Comparison of ENCODE assay signal across 22 cellular contexts in the genomic region with DNA sequence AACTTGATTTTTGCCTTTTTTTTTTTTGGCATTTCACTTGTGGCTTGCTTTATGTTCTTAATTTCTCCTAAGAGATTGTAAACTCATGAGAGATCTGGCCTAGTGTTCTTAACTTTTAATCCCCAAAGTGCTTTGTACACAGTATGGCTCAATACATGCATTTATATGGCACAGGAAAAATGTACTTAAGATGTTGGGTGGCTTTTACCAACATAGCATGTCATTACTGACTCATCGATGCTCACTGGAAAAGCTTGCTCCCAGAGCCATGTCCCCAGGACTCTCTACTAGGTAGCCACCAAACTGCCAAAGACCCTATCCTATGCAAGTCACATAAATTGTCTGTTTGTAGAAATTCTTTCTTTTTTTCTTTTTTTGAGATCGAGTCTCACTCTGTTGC. TPM values are rescaled to one million over a fixed set of nuclear protein-coding genes. Genes with fewer than 3 reads are reported as not detected.
DNase-seq lines count a peak whose midpoint lies in the region; ATAC-seq and TF ChIP-seq lines count a peak whose summit lies in the region.
"Had no signal": no experiment of that assay in that cellular context is flagged by ENCODE, and none has a peak within 500 bp of the region (broad histone marks: within the 10 kb centered on the region; RNA-seq: fewer than 3 reads in every experiment).

No MANE protein-coding gene starts in this region.

- H3K9me3 ChIP-seq in thoracic aorta (no peaks in the 10 kb centered on the region), SJCRH30 (replicated peaks) (no peaks in the 10 kb centered on the region)
- H3K9me3 ChIP-seq: BLaER1, SK-N-SH had no signal

- H3K79me2 ChIP-seq in ACC112 (ENCODE audit: control insufficient read depth, insufficient read depth, low read length, unreplicated experiment), result no peaks in the 10 kb centered on the region

- H3K27me3 ChIP-seq in ACC112 (ENCODE audit: insufficient read depth, low read length), result no peaks in the 10 kb centered on the region
- no peaks in the 10 kb centered on the region for H3K27me3 ChIP-seq in thoracic aorta (replicated peaks; ENCODE audit: insufficient read depth)
- H3K27me3 ChIP-seq in SJCRH30, result no peaks in the 10 kb centered on the region
- H3K27me3 ChIP-seq: BLaER1 had no signal

- H3K27ac ChIP-seq in ACC112 (ENCODE audit: low read depth, low read length) (no peak overlapping the region), epithelial cell of prostate (peak overlapping the region; percentile 24), thoracic aorta (peak overlapping the region; percentile 32 to 35), SJCRH30 (no peak overlapping the region)
- H3K27ac ChIP-seq: BLaER1, KMS-11 had no signal

- H3K36me3 ChIP-seq in ACC112 (ENCODE audit: insufficient read depth, low read length) (no peaks in the 10 kb centered on the region), thoracic aorta (no peaks in the 10 kb centered on the region), SJCRH30 (no peaks in the 10 kb centered on the region)
- H3K36me3 ChIP-seq: BLaER1 had no signal

- ATAC-seq in thoracic aorta (ENCODE audit: insufficient number of reproducible peaks, low FRiP score, low read depth), result no peak

- no peak for TF ChIP-seq CTCF in thoracic aorta (IDR thresholded peaks at IDR 0.05)

- H3K4me3 ChIP-seq in ACC112 (ENCODE audit: low read depth, low read length), result no peak overlapping the region
- H3K4me3 ChIP-seq in thoracic aorta, result no peak overlapping the region
- no peak overlapping the region for H3K4me3 ChIP-seq in SJCRH30
- H3K4me3 ChIP-seq: BLaER1 had no signal

- peak overlapping the region; percentile 29 for H2AFZ ChIP-seq in ACC112 (ENCODE audit: low read length, unreplicated experiment)

- DNase-seq in HT1080 (ENCODE audit: low read depth) (peak; percentile 23), epithelial cell of prostate (ENCODE audit: low read depth, low spot score) (no peak), thoracic aorta (ENCODE audit: low spot score) (no peak), islet precursor cell (no peak), SJCRH30 (no peak)
- no peak for DNase-seq in activated effector memory CD4-positive, alpha-beta T cell treated with Interleukin-2 at 50 U/mL for 16 hours
- DNase-seq: CD8-positive, alpha-beta memory T cell; DND-41; GDM1; MV-4-11; NCI-H1694 treated with DMSO at 0.1 percent for 48 hours; NCI-H2107; NCI-H510A treated with DMSO at 0.1 percent for 48 hours; NCI-H82; OCI-M1; SHP77; SK-N-SH had no signal

- H3K4me1 ChIP-seq in ACC112 (ENCODE audit: control insufficient read depth, insufficient read depth, low read length, unreplicated experiment) (peaks cover 40% of the 10 kb centered on the region), thoracic aorta (ENCODE audit: control insufficient read depth in 1 of 2, low read depth in 2 of 2) (peaks cover 0 to 14% of the 10 kb centered on the region in 2 donors), SJCRH30 (no peaks in the 10 kb centered on the region)
- H3K4me1 ChIP-seq: BLaER1 had no signal

RNA-seq across cellular contexts. Expression of a gene that starts 13.1 kb away (rescaled TPM):
- total RNA-seq in HT1080 (2014; rRNA removed; shearing (Covaris generic)), result not detected in 2 replicates
- not detected in 2 replicates for polyA plus RNA-seq in HT1080 (2015; cell fraction: cytosol; rRNA removed)
- polyA plus RNA-seq in HT1080 (2015; cell fraction: nucleus; rRNA removed), result not detected in 2 replicates
- under 1 TPM; 0.27 to 0.49 TPM for total RNA-seq in thoracic aorta
- not detected in 2 replicates for total RNA-seq in SJCRH30 (2014; rRNA removed; shearing (Covaris generic))
- total RNA-seq: CD8-positive, alpha-beta memory T cell; H1; RPMI7951 had no signal
- polyA plus RNA-seq: CD8-positive, alpha-beta memory T cell; H1 had no signal

RNA-seq across cellular contexts. Expression of a gene that starts 16.3 kb away (rescaled TPM):
- not detected in 2 replicates for total RNA-seq in HT1080 (2014; rRNA removed; shearing (Covaris generic))
- not detected in 2 replicates for polyA plus RNA-seq in HT1080 (2015; cell fraction: cytosol; rRNA removed)
- not detected in 2 replicates for polyA plus RNA-seq in HT1080 (2015; cell fraction: nucleus; rRNA removed)
- 10 to 100 TPM; 38.0 to 66.6 TPM for total RNA-seq in thoracic aorta
- total RNA-seq in SJCRH30 (2014; rRNA removed; shearing (Covaris generic)), result not detected in 2 replicates
- total RNA-seq: CD8-positive, alpha-beta memory T cell; H1; RPMI7951 had no signal
- polyA plus RNA-seq: CD8-positive, alpha-beta memory T cell; H1; SK-N-SH had no signal

RNA-seq across cellular contexts. Expression of a gene that starts 23.6 kb away (rescaled TPM):
- 1.7 and 3.8 TPM in 2 replicates for total RNA-seq in HT1080 (2014; rRNA removed; shearing (Covaris generic))
- polyA plus RNA-seq in HT1080 (2015; cell fraction: cytosol; rRNA removed), result 2.1 and 2.8 TPM in 2 replicates
- polyA plus RNA-seq in HT1080 (2015; cell fraction: nucleus; rRNA removed), result 2.3 TPM in 2 replicates
- under 1 TPM in 1 of 2 donors, not detected in 1; 0.27 TPM for total RNA-seq in thoracic aorta
- 1.2 and 1.8 TPM in 2 replicates for total RNA-seq in SJCRH30 (2014; rRNA removed; shearing (Covaris generic))

RNA-seq across cellular contexts. Expression of a gene that starts 23.8 kb away (rescaled TPM):
- total RNA-seq in HT1080 (2014; rRNA removed; shearing (Covaris generic)), result 13.7 and 32.1 TPM in 2 replicates
- 38.0 and 47.1 TPM in 2 replicates for polyA plus RNA-seq in HT1080 (2015; cell fraction: cytosol; rRNA removed)
- polyA plus RNA-seq in HT1080 (2015; cell fraction: nucleus; rRNA removed), result 37.7 and 39.4 TPM in 2 replicates
- 10 to 100 TPM; 10.0 to 17.6 TPM for total RNA-seq in thoracic aorta
- 50.6 and 65.1 TPM in 2 replicates for total RNA-seq in SJCRH30 (2014; rRNA removed; shearing (Covaris generic))

RNA-seq across cellular contexts. Expression of a gene that starts 58.6 kb away (rescaled TPM):
- 0.23 and 0.90 TPM in 2 replicates for total RNA-seq in HT1080 (2014; rRNA removed; shearing (Covaris generic))
- polyA plus RNA-seq in HT1080 (2015; cell fraction: cytosol; rRNA removed), result 0.11 and 0.14 TPM in 2 replicates
- 0.15 TPM in 1 of 2 replicates, not detected in the other for polyA plus RNA-seq in HT1080 (2015; cell fraction: nucleus; rRNA removed)
- total RNA-seq in thoracic aorta, result 1,000 to 10,000 TPM; 6,234 to 9,983 TPM
- 2.8 and 3.2 TPM in 2 replicates for total RNA-seq in SJCRH30 (2014; rRNA removed; shearing (Covaris generic))
- total RNA-seq: CD8-positive, alpha-beta memory T cell; H1 had no signal
- polyA plus RNA-seq: CD8-positive, alpha-beta memory T cell; H1 had no signal

Comparison
In these comparisons a context has a peak if more than half of its experiments do, and no peak if none do; other contexts are left out.
1. H3K27ac ChIP-seq: peak in epithelial cell of prostate (single experiment) and thoracic aorta (2 of 2); none in ACC112 (single experiment) and SJCRH30 (single experiment).
2. RNA of a gene that starts 16.3 kb away (total RNA-seq): 38.0 to 66.6 TPM in thoracic aorta; not detected in HT1080 and not detected in SJCRH30; every median in the first group is over 10 times any median in the second.